Comparison of ENCODE assay signal across 8 cellular contexts in the genomic region with DNA sequence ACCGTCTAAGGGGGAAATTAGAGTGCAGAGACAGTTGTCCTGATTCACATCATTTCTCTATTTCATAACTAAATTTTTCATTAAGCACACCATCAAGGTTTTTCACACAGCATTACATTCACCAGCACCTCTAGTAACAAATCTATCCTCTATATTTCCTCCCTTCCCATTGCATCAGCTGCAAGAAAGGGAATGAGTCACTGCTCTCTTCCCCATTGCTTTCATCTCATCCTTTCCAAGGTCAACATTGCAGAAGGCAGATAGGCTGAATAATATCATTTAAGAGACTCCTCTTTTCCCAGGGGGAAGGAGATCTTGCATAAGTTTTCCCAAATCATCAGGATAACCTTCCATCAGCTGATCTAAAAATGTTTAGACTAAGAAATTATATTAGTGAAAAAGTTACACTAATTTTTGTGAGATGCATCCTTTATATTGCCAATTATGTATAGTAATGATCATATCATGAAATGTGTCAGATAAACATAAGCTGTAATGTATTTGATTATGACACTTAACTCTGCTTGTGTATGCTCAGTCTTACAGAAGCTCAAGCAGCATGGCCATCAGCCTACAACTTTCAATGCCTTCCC. TPM values are rescaled to one million over a fixed set of nuclear protein-coding genes. Genes with fewer than 3 reads are reported as not detected.
DNase-seq lines count a peak whose midpoint lies in the region; ATAC-seq, FAIRE-seq and TF ChIP-seq lines count a peak whose summit lies in the region.

No MANE protein-coding gene starts in this region.

- H3K4me3 ChIP-seq in DND-41 (ENCODE audit: low read depth in 1 of 2, low read length in 2 of 2) = peak overlapping the region in 1 of 2 experiments; percentile 13; a peak in 1 of 4 replicates
- peak overlapping the region; percentile 99 for H3K4me3 ChIP-seq in Loucy (ENCODE audit: low read length, poor library complexity, severe bottlenecking)
- H3K4me3 ChIP-seq in astrocyte (ENCODE audit: insufficient read depth, low read depth, low read length) = no peak overlapping the region

- H3F3A ChIP-seq in Loucy (ENCODE audit: low read depth) = no peaks in the 10 kb centered on the region

- H3K4me3 Mint-ChIP-seq in astrocyte (ENCODE audit: unreplicated experiment) (peak overlapping the region; percentile 37), nephron (peak overlapping the region in 1 of 3 experiments; percentile 1)

- H3K9me3 ChIP-seq in DND-41 (ENCODE audit: insufficient read depth, low read length, severe bottlenecking) = no peaks in the 10 kb centered on the region
- no peaks in the 10 kb centered on the region for H3K9me3 ChIP-seq in Loucy (ENCODE audit: insufficient read depth, low read depth, low read length)
- H3K9me3 ChIP-seq in astrocyte (ENCODE audit: insufficient read depth, low read depth, low read length) = no peaks in the 10 kb centered on the region

- H3K36me3 Mint-ChIP-seq in astrocyte (ENCODE audit: low read depth, unreplicated experiment) (peaks cover 4% of the 10 kb centered on the region), nephron (ENCODE audit: low read depth) (peaks cover 22% of the 10 kb centered on the region)

- H3K27ac ChIP-seq in DND-41 (ENCODE audit: low read length) (no peak overlapping the region), astrocyte (ENCODE audit: low read depth, low read length) (peak overlapping the region; percentile 85)

- H3K79me2 ChIP-seq in DND-41 (ENCODE audit: insufficient read depth, low read length) (peaks cover 95% of the 10 kb centered on the region), Loucy (ENCODE audit: insufficient read depth, low read length) (peaks cover 92% of the 10 kb centered on the region), astrocyte (ENCODE audit: insufficient read depth, low read length) (peaks cover 78% of the 10 kb centered on the region)

- no peak for TF ChIP-seq CTCF in DND-41 (IDR thresholded peaks at IDR 0.05; ENCODE audit: borderline replicate concordance, extremely low read depth, low read length, poor library complexity, severe bottlenecking)
- no peak for TF ChIP-seq CTCF in Loucy (conservative IDR thresholded peaks at IDR 0.05; ENCODE audit: low read length)
- no peak for TF ChIP-seq CTCF in astrocyte (IDR thresholded peaks at IDR 0.05; ENCODE audit: insufficient read depth, low read depth, low read length)
- no peak for TF ChIP-seq CTCF in nephron (IDR thresholded peaks at IDR 0.05; ENCODE audit: unreplicated experiment in 3 of 3)

- H3K36me3 ChIP-seq in DND-41 (ENCODE audit: insufficient read depth, low read length) (peaks cover 11% of the 10 kb centered on the region; the same call in 1 of the 2 replicates), Loucy (ENCODE audit: insufficient read depth, low read length) (no peaks in the 10 kb centered on the region), astrocyte (ENCODE audit: insufficient read depth, low read length) (no peaks in the 10 kb centered on the region)

- H3K9me2 ChIP-seq in Loucy (replicated peaks; ENCODE audit: low read depth, low read length) = no peaks in the 10 kb centered on the region

- peaks cover 25% of the 10 kb centered on the region for H3K4me1 Mint-ChIP-seq in astrocyte (ENCODE audit: low read depth, unreplicated experiment)
- H3K4me1 Mint-ChIP-seq in nephron = peaks cover 33% of the 10 kb centered on the region

- ATAC-seq in DND-41 (ENCODE audit: insufficient read depth, low read depth) = no peak
- no peak for ATAC-seq in GM18519 (IDR thresholded peaks at IDR 0.05; ENCODE audit: low FRiP score, unreplicated experiment)
- no peak for ATAC-seq in GM19397 (IDR thresholded peaks at IDR 0.05; ENCODE audit: unreplicated experiment)
- no peak for ATAC-seq in HG02642 (IDR thresholded peaks at IDR 0.05; ENCODE audit: poor library complexity, unreplicated experiment)

- H2AFZ ChIP-seq in DND-41 (ENCODE audit: low read depth, low read length) (no peak overlapping the region), Loucy (ENCODE audit: low read length) (no peak overlapping the region), astrocyte (ENCODE audit: low read depth, low read length) (no peak overlapping the region)

- H3K4me1 ChIP-seq in DND-41 (ENCODE audit: insufficient read depth, low read length) = peaks cover 55% of the 10 kb centered on the region
- peaks cover 73% of the 10 kb centered on the region for H3K4me1 ChIP-seq in Loucy (ENCODE audit: insufficient read depth, low read length, poor library complexity, severe bottlenecking)
- peaks cover 16% of the 10 kb centered on the region for H3K4me1 ChIP-seq in astrocyte (ENCODE audit: insufficient read depth, low read length)

- no peak for FAIRE-seq in astrocyte (lab: Jason Lieb, UNC)

- H3K27me3 ChIP-seq in DND-41 (ENCODE audit: insufficient read depth, low read length, poor library complexity) (no peaks in the 10 kb centered on the region), Loucy (ENCODE audit: insufficient read depth, low read length, poor library complexity, severe bottlenecking) (no peaks in the 10 kb centered on the region), astrocyte (ENCODE audit: insufficient read depth, low read length) (no peaks in the 10 kb centered on the region)

- peak overlapping the region; percentile 98 for H3K27ac Mint-ChIP-seq in astrocyte (ENCODE audit: unreplicated experiment)
- H3K27ac Mint-ChIP-seq in nephron = peak overlapping the region; percentile 8 to 21 (median 14)

- H3K27me3 Mint-ChIP-seq in astrocyte (ENCODE audit: low read depth, unreplicated experiment) (no peaks in the 10 kb centered on the region), nephron (ENCODE audit: low read depth) (no peaks in the 10 kb centered on the region)

- DNase-seq in DND-41 = no peak
- peak; percentile 84 for DNase-seq in astrocyte (ENCODE audit: low read depth)
- DNase-seq in activated effector memory CD4-positive, alpha-beta T cell treated with anti-CD3 and anti-CD28 coated beads, Interleukin-2, amount 50 U/mL, for 16 hours = no peak

- H4K20me1 ChIP-seq in DND-41 (ENCODE audit: insufficient read depth, low read length) = peaks cover 68% of the 10 kb centered on the region; the same call in 1 of the 2 replicates
- H4K20me1 ChIP-seq in Loucy (ENCODE audit: insufficient read depth, low read length, poor library complexity, severe bottlenecking) = peaks cover 73% of the 10 kb centered on the region
- peaks cover 47% of the 10 kb centered on the region for H4K20me1 ChIP-seq in astrocyte (ENCODE audit: insufficient read depth, low read length)

- H3K9me3 Mint-ChIP-seq in astrocyte (ENCODE audit: unreplicated experiment) (no peaks in the 10 kb centered on the region), nephron (no peaks in the 10 kb centered on the region)

- H3K9ac ChIP-seq in DND-41 (ENCODE audit: low read depth, low read length) = no peak overlapping the region
- peak overlapping the region; percentile 36 for H3K9ac ChIP-seq in Loucy (ENCODE audit: low read depth, low read length, poor library complexity, severe bottlenecking)
- H3K9ac ChIP-seq in astrocyte (ENCODE audit: low read length) = peak overlapping the region; percentile 71

- H3K4me2 ChIP-seq in DND-41 (ENCODE audit: insufficient read depth, low read length) = peak overlapping the region; percentile 87; the same call in 1 of the 2 replicates
- peak overlapping the region; percentile 96 for H3K4me2 ChIP-seq in Loucy (ENCODE audit: low read depth, low read length, poor library complexity, severe bottlenecking)
- H3K4me2 ChIP-seq in astrocyte (ENCODE audit: low read length) = peak overlapping the region; percentile 75

RNA-seq across cellular contexts. Expression of gene INTS7, which starts 4.3 kb away (rescaled TPM):
- total RNA-seq in astrocyte = 14.7 and 14.9 TPM in 2 replicates

RNA-seq across cellular contexts. Expression of gene DTL, which starts 4.5 kb away (rescaled TPM):
- total RNA-seq in astrocyte = 2.6 and 6.3 TPM in 2 replicates
